ENCODE assay signal across 9 cellular contexts in the genomic region with DNA sequence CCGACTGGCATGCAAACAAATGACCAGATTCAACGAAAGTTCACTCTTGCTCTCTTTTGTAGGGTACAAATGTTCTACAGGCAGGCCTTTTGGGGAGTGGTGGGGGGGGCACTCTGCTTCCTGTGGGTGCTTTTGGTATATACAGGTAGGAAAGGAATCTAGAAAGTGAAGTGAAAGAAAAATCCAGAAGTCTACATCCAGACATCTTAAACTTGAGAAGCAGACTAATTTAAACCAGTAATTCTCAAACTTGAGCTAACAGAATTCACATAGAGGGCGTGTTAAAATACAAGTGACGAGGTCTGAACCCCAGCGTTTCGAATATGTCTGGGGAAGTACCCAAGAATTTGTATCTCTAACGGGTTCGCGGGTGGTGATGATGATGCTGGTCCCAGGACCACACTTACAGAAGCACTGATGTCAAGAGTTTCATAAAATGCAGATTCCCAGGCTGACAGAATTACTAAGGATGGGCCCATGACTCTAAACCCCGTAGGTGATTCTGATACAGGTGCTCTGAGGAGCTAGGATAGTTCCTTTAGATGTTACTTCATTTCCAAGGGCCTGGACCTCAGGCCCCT. TPM values are rescaled to one million over a fixed set of nuclear protein-coding genes. Genes with fewer than 3 reads are reported as not detected.
A peak's percentile ranks its signal among the peaks of the same experiment; 100 is the strongest.
DNase-seq lines count a peak whose midpoint lies in the region; ATAC-seq and TF ChIP-seq lines count a peak whose summit lies in the region.
"Had no signal": no experiment of that assay in that cellular context is flagged by ENCODE, and none has a peak within 500 bp of the region (broad histone marks: within the 10 kb centered on the region; RNA-seq: fewer than 3 reads in every experiment).

No MANE protein-coding gene starts in this region.

- H3K36me3 ChIP-seq in HUES64 (ENCODE audit: insufficient read depth, low read length), result no peaks in the 10 kb centered on the region

- no peaks in the 10 kb centered on the region for H3K9me3 Mint-ChIP-seq in effector memory CD8-positive, alpha-beta T cell
- no peaks in the 10 kb centered on the region for H3K9me3 Mint-ChIP-seq in natural killer cell treated with Interleukin-12 subunit alpha and Interleukin-12 subunit beta and Interleukin-15 and Interleukin-18, amount 100 ng/mL, for 72 hours

- CTCF ChIA-PET in AG04450 (lab: Charles Lee), result interaction anchor here (0.6 kb wide), 2 partner anchors 18 to 639 kb away, joined by 3 to 4 read pairs; a partner anchor contains a TSS

- DNase-seq in AG04450 (ENCODE audit: low read depth, low spot score) (no peak), amygdala (lab: John Stamatoyannopoulos, UW) (no peak), nucleus accumbens (lab: John Stamatoyannopoulos, UW) (no peak)
- peak in 2 of 3 experiments; percentile 15 to 23 for DNase-seq in effector memory CD8-positive, alpha-beta T cell
- no peak for DNase-seq in natural killer cell treated with Interleukin-12 subunit alpha and Interleukin-12 subunit beta and Interleukin-15 and Interleukin-18, amount 100 ng/mL, for 72 hours (ENCODE audit: low spot score)
- DNase-seq in effector CD8-positive, alpha-beta T cell (lab: John Stamatoyannopoulos, UW), result no peak
- DNase-seq: GF-D8 had no signal

- H3K9me3 ChIP-seq in AG04450 (ENCODE audit: control insufficient read depth, insufficient read depth, low read length), result peaks cover 5% of the 10 kb centered on the region; the same call in 1 of the 2 replicates
- H3K9me3 ChIP-seq in HUES64 (ENCODE audit: insufficient read depth, low read depth, low read length), result no peaks in the 10 kb centered on the region

- H3K4me1 Mint-ChIP-seq in effector memory CD8-positive, alpha-beta T cell (ENCODE audit: low read depth in 2 of 2), result peaks cover 2 to 11% of the 10 kb centered on the region in 2 donors
- peaks cover 0 to 4% of the 10 kb centered on the region in 2 donors for H3K4me1 Mint-ChIP-seq in natural killer cell treated with Interleukin-12 subunit alpha and Interleukin-12 subunit beta and Interleukin-15 and Interleukin-18, amount 100 ng/mL, for 72 hours (ENCODE audit: low read depth in 2 of 2)

- no peak overlapping the region for H3K27ac ChIP-seq in AG04450 (ENCODE audit: low read depth, low read length)
- no peak overlapping the region for H3K27ac ChIP-seq in HUES64 (ENCODE audit: low read depth, low read length)

- peaks cover 4% of the 10 kb centered on the region for H3K36me3 Mint-ChIP-seq in effector memory CD8-positive, alpha-beta T cell (ENCODE audit: insufficient read depth)
- H3K36me3 Mint-ChIP-seq in natural killer cell treated with Interleukin-12 subunit alpha and Interleukin-12 subunit beta and Interleukin-15 and Interleukin-18, amount 100 ng/mL, for 72 hours, result peaks cover 6% of the 10 kb centered on the region

- H3K4me3 Mint-ChIP-seq in effector memory CD8-positive, alpha-beta T cell, result peak overlapping the region; percentile 87 to 90
- peak overlapping the region; percentile 63 for H3K4me3 Mint-ChIP-seq in natural killer cell treated with Interleukin-12 subunit alpha and Interleukin-12 subunit beta and Interleukin-15 and Interleukin-18, amount 100 ng/mL, for 72 hours

- H3K9ac ChIP-seq in HUES64 (ENCODE audit: low read depth, low read length), result 0 out of 2 replicates have a peak overlapping the region, but pooled peaks have one; percentile 39

- H3K27ac Mint-ChIP-seq in effector memory CD8-positive, alpha-beta T cell, result peak overlapping the region; percentile 65 to 87
- H3K27ac Mint-ChIP-seq in natural killer cell treated with Interleukin-12 subunit alpha and Interleukin-12 subunit beta and Interleukin-15 and Interleukin-18, amount 100 ng/mL, for 72 hours, result no peak overlapping the region

- 80% methylated on average over 10 of the region's 10 CpGs for WGBS in HUES64

- peak overlapping the region; percentile 61 for H3K4me3 ChIP-seq in AG04450 (ENCODE audit: low read depth, low read length)
- H3K4me3 ChIP-seq in HUES64 (ENCODE audit: low read length), result peak overlapping the region; percentile 71

- H3K27me3 Mint-ChIP-seq in effector memory CD8-positive, alpha-beta T cell, result no peaks in the 10 kb centered on the region
- peaks cover 0 to 4% of the 10 kb centered on the region in 2 donors for H3K27me3 Mint-ChIP-seq in natural killer cell treated with Interleukin-12 subunit alpha and Interleukin-12 subunit beta and Interleukin-15 and Interleukin-18, amount 100 ng/mL, for 72 hours

- POLR2A ChIA-PET in AG04450 (lab: Yijun Ruan, JAX), result interaction anchor here (1.1 to 2.3 kb wide), 2 partner anchors 17 to 19 kb away, joined by 7 to 9 read pairs; a partner anchor contains a TSS

- 0 out of 2 replicates have a peak, but pooled peaks cover 2% of the 10 kb centered on the region for H3K4me1 ChIP-seq in HUES64 (ENCODE audit: insufficient read depth, low read length)

- peak; percentile 6 for ATAC-seq in effector memory CD8-positive, alpha-beta T cell (replicated peaks)
- ATAC-seq in natural killer cell treated with Interleukin-12 subunit alpha and Interleukin-12 subunit beta and Interleukin-15 and Interleukin-18, amount 100 ng/mL, for 72 hours, result no peak
- ATAC-seq in GM19324 (IDR thresholded peaks at IDR 0.05; ENCODE audit: low FRiP score, unreplicated experiment), result no peak

- H3K27me3 ChIP-seq in AG04450 (ENCODE audit: control insufficient read depth, insufficient read depth, low read length), result no peaks in the 10 kb centered on the region
- H3K27me3 ChIP-seq in HUES64 (ENCODE audit: insufficient read depth, low read length), result peaks cover 49% of the 10 kb centered on the region

- no peak for TF ChIP-seq CTCF in AG04450 (IDR thresholded peaks at IDR 0.05; ENCODE audit: low read depth, low read length)

RNA-seq across cellular contexts. Expression of a gene that starts 0.5 kb away (rescaled TPM):
- 1.7 and 2.4 TPM in 2 replicates for polyA plus RNA-seq in AG04450 (2011; rRNA removed)
- polyA minus RNA-seq in AG04450 (2011; rRNA and poly(A)+ RNA removed), result 2.7 and 4.5 TPM in 2 replicates
- 0.65 TPM for polyA plus RNA-seq in HUES64 (2013, experiment 1 of 2)
- polyA plus RNA-seq in HUES64 (2013, experiment 2 of 2), result 0.70 TPM
- 1 to 10 TPM in 1 of 2 donors, under 1 TPM in 1; 0.83 to 3.8 TPM for total RNA-seq in natural killer cell treated with Interleukin-12 subunit alpha and Interleukin-12 subunit beta and Interleukin-15 and Interleukin-18, amount 100 ng/mL, for 72 hours

RNA-seq across cellular contexts. Expression of a gene that starts 18.5 kb away (rescaled TPM):
- polyA plus RNA-seq in AG04450 (2011; rRNA removed), result 49.8 and 67.3 TPM in 2 replicates
- polyA minus RNA-seq in AG04450 (2011; rRNA and poly(A)+ RNA removed), result 31.4 and 49.3 TPM in 2 replicates
- polyA plus RNA-seq in HUES64 (2013, experiment 1 of 2), result 8.6 TPM
- polyA plus RNA-seq in HUES64 (2013, experiment 2 of 2), result 10.6 TPM
- 10 to 100 TPM in 1 of 2 donors, 1 to 10 TPM in 1; 6.5 to 17.4 TPM for total RNA-seq in natural killer cell treated with Interleukin-12 subunit alpha and Interleukin-12 subunit beta and Interleukin-15 and Interleukin-18, amount 100 ng/mL, for 72 hours

RNA-seq across cellular contexts. Expression of a gene that starts 18.7 kb away (rescaled TPM):
- polyA plus RNA-seq in AG04450 (2011; rRNA removed), result 162 and 208 TPM in 2 replicates
- polyA minus RNA-seq in AG04450 (2011; rRNA and poly(A)+ RNA removed), result 48.7 and 87.7 TPM in 2 replicates
- polyA plus RNA-seq in HUES64 (2013, experiment 1 of 2), result 36.5 TPM
- polyA plus RNA-seq in HUES64 (2013, experiment 2 of 2), result 42.2 TPM
- total RNA-seq in natural killer cell treated with Interleukin-12 subunit alpha and Interleukin-12 subunit beta and Interleukin-15 and Interleukin-18, amount 100 ng/mL, for 72 hours, result 10 to 100 TPM; 24.7 to 38.2 TPM

Comparison
In these comparisons a context has a peak if more than half of its experiments do, and no peak if none do; other contexts are left out.
1. DNase-seq: peak in effector memory CD8-positive, alpha-beta T cell (2 of 3); none in AG04450 (single experiment), natural killer cell treated with Interleukin-12 subunit alpha and Interleukin-12 subunit beta and Interleukin-15 and Interleukin-18, amount 100 ng/mL, for 72 hours (single experiment), effector CD8-positive, alpha-beta T cell (single experiment), amygdala (0 of 56) and nucleus accumbens (0 of 56).
2. H3K27ac Mint-ChIP-seq: peak in effector memory CD8-positive, alpha-beta T cell (2 of 2); none in natural killer cell treated with Interleukin-12 subunit alpha and Interleukin-12 subunit beta and Interleukin-15 and Interleukin-18, amount 100 ng/mL, for 72 hours (0 of 2).